1 cellular context compared by ENCODE assay signal in the genomic region with DNA sequence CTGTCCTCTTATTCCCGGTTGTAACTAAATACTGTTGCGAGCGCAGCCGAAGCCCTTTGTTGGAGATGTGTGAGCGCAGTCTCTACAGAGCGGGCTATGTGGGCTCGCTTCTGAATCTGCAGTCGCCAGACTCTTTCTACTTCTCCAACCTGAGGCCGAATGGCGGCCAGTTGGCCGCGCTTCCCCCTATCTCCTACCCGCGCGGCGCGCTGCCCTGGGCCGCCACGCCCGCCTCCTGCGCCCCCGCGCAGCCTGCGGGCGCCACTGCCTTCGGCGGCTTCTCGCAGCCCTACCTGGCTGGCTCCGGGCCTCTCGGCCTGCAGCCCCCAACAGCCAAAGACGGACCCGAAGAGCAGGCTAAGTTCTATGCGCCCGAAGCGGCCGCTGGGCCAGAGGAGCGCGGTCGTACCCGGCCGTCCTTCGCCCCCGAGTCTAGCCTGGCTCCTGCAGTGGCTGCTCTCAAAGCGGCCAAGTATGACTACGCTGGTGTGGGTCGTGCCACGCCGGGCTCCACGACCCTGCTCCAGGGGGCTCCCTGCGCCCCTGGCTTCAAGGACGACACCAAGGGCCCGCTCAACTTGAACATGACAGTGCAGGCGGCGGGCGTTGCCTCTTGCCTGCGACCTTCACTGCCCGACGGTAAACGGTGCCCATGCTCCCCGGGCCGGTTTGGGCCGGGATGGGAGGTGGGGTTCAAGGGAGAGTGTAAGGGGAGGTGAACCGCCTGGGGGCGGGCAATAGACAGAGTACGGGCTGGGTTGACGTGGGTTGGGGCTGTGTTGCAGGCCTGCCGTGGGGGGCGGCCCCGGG.
TF ChIP-seq lines count a peak whose summit lies in the region.

A gene with protein sequence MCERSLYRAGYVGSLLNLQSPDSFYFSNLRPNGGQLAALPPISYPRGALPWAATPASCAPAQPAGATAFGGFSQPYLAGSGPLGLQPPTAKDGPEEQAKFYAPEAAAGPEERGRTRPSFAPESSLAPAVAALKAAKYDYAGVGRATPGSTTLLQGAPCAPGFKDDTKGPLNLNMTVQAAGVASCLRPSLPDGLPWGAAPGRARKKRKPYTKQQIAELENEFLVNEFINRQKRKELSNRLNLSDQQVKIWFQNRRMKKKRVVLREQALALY (plus strand): TSS at position 59 of the 810 bp plus-strand sequence. CDS start 7 bp downstream, at position 66.

TF ChIP-seq in K562, 482 proteins besides CTCF, POLR2A, EP300 and RAD21:
- TF ChIP-seq STAT5B (CRISPR knock-in tag; IDR thresholded peaks at IDR 0.05) (no peak), EHMT2 (IDR thresholded peaks at IDR 0.05) (no peak), FOXM1 (IDR thresholded peaks at IDR 0.05; ENCODE audit: low read depth) (no peak), FOXM1 (CRISPR knock-in tag; IDR thresholded peaks at IDR 0.05; ENCODE audit: low read depth) (no peak), ELF2 (CRISPR knock-in tag; IDR thresholded peaks at IDR 0.05) (no peak), LCOR (CRISPR knock-in tag; IDR thresholded peaks at IDR 0.05) (no peak), PCBP1 (IDR thresholded peaks at IDR 0.05; ENCODE audit: low read depth, low read length, poor library complexity, severe bottlenecking) (peak; percentile 29)
